ENCODE assay signal across 1 cellular context in the genomic region with DNA sequence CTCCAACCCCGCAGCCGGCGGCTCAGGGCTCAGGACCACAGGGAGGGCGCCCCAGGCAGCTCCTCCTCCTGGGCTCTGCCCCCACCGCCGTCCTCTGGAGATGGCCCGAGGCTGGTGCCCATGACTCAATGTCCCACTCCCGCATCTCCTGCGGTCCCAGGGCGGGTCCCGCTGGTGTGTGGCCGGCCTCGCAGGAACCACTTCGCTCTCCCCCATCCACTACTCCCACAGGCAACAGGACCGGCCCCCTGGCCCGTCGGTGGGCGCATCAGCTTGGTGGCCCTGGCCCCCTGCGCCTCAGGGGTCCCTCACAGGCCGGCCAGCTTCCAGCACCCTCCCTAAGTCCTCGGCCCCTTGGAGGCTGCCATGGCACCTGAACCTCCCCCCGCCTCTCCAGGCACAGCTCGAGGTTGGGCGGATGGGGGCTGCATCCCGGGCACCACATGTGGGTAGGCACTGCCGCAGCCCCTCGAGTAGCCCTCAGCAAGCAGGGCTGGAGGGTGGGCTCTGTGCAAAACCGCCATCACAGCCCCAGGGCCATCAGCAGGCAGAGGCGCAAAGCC.
TF ChIP-seq lines count a peak whose summit lies in the region.

No MANE protein-coding gene starts in this region.

TF ChIP-seq in GM12878, 131 proteins besides CTCF, POLR2A, EP300 and RAD21:
- TF ChIP-seq, protein P1, sequence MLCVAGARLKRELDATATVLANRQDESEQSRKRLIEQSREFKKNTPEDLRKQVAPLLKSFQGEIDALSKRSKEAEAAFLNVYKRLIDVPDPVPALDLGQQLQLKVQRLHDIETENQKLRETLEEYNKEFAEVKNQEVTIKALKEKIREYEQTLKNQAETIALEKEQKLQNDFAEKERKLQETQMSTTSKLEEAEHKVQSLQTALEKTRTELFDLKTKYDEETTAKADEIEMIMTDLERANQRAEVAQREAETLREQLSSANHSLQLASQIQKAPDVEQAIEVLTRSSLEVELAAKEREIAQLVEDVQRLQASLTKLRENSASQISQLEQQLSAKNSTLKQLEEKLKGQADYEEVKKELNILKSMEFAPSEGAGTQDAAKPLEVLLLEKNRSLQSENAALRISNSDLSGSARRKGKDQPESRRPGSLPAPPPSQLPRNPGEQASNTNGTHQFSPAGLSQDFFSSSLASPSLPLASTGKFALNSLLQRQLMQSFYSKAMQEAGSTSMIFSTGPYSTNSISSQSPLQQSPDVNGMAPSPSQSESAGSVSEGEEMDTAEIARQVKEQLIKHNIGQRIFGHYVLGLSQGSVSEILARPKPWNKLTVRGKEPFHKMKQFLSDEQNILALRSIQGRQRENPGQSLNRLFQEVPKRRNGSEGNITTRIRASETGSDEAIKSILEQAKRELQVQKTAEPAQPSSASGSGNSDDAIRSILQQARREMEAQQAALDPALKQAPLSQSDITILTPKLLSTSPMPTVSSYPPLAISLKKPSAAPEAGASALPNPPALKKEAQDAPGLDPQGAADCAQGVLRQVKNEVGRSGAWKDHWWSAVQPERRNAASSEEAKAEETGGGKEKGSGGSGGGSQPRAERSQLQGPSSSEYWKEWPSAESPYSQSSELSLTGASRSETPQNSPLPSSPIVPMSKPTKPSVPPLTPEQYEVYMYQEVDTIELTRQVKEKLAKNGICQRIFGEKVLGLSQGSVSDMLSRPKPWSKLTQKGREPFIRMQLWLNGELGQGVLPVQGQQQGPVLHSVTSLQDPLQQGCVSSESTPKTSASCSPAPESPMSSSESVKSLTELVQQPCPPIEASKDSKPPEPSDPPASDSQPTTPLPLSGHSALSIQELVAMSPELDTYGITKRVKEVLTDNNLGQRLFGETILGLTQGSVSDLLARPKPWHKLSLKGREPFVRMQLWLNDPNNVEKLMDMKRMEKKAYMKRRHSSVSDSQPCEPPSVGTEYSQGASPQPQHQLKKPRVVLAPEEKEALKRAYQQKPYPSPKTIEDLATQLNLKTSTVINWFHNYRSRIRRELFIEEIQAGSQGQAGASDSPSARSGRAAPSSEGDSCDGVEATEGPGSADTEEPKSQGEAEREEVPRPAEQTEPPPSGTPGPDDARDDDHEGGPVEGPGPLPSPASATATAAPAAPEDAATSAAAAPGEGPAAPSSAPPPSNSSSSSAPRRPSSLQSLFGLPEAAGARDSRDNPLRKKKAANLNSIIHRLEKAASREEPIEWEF (IDR thresholded peaks at IDR 0.05; ENCODE audit: insufficient replicate concordance, low read depth, low read length) = no peak
- TF ChIP-seq KDM1A (IDR thresholded peaks at IDR 0.05; ENCODE audit: borderline replicate concordance) (no peak), NFIC (IDR thresholded peaks at IDR 0.05; ENCODE audit: low read depth, low read length) (no peak), NR2F1 (conservative IDR thresholded peaks at IDR 0.05) (no peak), CBX5 (IDR thresholded peaks at IDR 0.05; ENCODE audit: low read depth) (no peak), CHD4 (IDR thresholded peaks at IDR 0.05) (no peak), WRNIP1 (IDR thresholded peaks at IDR 0.05; ENCODE audit: borderline replicate concordance, low read depth, low read length) (no peak), ZSCAN29 (IDR thresholded peaks at IDR 0.05) (no peak), PAX5 (IDR thresholded peaks at IDR 0.05; ENCODE audit: borderline replicate concordance, low read depth, low read length) (no peak), FOXK2 (IDR thresholded peaks at IDR 0.05) (no peak), HCFC1 (IDR thresholded peaks at IDR 0.05; ENCODE audit: low read length) (no peak), MTA3 (IDR thresholded peaks at IDR 0.05; ENCODE audit: borderline replicate concordance, low read length) (no peak), ZNF207 (IDR thresholded peaks at IDR 0.05; ENCODE audit: borderline replicate concordance) (no peak), POU2F2 (IDR thresholded peaks at IDR 0.05; ENCODE audit: borderline replicate concordance, low read depth, low read length) (no peak), PKNOX1 (IDR thresholded peaks at IDR 0.05) (no peak), CEBPB (IDR thresholded peaks at IDR 0.05; ENCODE audit: borderline replicate concordance in 1 of 2, low read depth in 2 of 2, low read length in 2 of 2) (no peak)
- TF ChIP-seq, protein P2, sequence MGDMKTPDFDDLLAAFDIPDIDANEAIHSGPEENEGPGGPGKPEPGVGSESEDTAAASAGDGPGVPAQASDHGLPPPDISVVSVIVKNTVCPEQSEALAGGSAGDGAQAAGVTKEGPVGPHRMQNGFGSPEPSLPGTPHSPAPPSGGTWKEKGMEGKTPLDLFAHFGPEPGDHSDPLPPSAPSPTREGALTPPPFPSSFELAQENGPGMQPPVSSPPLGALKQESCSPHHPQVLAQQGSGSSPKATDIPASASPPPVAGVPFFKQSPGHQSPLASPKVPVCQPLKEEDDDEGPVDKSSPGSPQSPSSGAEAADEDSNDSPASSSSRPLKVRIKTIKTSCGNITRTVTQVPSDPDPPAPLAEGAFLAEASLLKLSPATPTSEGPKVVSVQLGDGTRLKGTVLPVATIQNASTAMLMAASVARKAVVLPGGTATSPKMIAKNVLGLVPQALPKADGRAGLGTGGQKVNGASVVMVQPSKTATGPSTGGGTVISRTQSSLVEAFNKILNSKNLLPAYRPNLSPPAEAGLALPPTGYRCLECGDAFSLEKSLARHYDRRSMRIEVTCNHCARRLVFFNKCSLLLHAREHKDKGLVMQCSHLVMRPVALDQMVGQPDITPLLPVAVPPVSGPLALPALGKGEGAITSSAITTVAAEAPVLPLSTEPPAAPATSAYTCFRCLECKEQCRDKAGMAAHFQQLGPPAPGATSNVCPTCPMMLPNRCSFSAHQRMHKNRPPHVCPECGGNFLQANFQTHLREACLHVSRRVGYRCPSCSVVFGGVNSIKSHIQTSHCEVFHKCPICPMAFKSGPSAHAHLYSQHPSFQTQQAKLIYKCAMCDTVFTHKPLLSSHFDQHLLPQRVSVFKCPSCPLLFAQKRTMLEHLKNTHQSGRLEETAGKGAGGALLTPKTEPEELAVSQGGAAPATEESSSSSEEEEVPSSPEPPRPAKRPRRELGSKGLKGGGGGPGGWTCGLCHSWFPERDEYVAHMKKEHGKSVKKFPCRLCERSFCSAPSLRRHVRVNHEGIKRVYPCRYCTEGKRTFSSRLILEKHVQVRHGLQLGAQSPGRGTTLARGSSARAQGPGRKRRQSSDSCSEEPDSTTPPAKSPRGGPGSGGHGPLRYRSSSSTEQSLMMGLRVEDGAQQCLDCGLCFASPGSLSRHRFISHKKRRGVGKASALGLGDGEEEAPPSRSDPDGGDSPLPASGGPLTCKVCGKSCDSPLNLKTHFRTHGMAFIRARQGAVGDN (IDR thresholded peaks at IDR 0.05) = no peak
- TF ChIP-seq, protein P3, sequence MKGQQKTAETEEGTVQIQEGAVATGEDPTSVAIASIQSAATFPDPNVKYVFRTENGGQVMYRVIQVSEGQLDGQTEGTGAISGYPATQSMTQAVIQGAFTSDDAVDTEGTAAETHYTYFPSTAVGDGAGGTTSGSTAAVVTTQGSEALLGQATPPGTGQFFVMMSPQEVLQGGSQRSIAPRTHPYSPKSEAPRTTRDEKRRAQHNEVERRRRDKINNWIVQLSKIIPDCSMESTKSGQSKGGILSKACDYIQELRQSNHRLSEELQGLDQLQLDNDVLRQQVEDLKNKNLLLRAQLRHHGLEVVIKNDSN (IDR thresholded peaks at IDR 0.05; ENCODE audit: borderline replicate concordance, extremely low read length, insufficient read depth, low read depth, low read length) = no peak
- TF ChIP-seq, protein P4, sequence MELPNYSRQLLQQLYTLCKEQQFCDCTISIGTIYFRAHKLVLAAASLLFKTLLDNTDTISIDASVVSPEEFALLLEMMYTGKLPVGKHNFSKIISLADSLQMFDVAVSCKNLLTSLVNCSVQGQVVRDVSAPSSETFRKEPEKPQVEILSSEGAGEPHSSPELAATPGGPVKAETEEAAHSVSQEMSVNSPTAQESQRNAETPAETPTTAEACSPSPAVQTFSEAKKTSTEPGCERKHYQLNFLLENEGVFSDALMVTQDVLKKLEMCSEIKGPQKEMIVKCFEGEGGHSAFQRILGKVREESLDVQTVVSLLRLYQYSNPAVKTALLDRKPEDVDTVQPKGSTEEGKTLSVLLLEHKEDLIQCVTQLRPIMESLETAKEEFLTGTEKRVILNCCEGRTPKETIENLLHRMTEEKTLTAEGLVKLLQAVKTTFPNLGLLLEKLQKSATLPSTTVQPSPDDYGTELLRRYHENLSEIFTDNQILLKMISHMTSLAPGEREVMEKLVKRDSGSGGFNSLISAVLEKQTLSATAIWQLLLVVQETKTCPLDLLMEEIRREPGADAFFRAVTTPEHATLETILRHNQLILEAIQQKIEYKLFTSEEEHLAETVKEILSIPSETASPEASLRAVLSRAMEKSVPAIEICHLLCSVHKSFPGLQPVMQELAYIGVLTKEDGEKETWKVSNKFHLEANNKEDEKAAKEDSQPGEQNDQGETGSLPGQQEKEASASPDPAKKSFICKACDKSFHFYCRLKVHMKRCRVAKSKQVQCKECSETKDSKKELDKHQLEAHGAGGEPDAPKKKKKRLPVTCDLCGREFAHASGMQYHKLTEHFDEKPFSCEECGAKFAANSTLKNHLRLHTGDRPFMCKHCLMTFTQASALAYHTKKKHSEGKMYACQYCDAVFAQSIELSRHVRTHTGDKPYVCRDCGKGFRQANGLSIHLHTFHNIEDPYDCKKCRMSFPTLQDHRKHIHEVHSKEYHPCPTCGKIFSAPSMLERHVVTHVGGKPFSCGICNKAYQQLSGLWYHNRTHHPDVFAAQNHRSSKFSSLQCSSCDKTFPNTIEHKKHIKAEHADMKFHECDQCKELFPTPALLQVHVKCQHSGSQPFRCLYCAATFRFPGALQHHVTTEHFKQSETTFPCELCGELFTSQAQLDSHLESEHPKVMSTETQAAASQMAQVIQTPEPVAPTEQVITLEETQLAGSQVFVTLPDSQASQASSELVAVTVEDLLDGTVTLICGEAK (IDR thresholded peaks at IDR 0.05; ENCODE audit: borderline replicate concordance) = no peak
